25 cellular contexts compared by ENCODE assay signal in the genomic region with DNA sequence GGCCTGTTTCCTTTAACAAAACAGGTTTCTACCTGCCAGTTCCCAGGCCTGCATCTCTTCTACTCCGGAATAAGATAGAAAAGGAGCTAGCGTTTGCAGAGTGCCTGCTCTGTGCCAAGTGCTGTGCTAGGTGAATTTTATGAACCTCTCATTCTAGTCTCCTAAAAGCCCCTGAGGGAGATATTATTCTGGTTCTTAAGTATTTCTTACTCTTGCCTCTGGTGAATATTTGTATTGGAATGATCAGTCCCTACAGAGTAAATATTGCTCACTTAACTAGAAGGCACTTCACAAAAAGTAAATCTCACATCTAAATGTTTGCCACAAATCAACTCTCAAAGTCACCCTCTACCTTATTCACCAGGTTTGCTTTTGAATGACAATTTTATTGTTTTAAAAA.
"Had no signal": no experiment of that assay in that cellular context is flagged by ENCODE, and none has a peak within 500 bp of the region (broad histone marks: within the 10 kb centered on the region; RNA-seq: fewer than 3 reads in every experiment).

No MANE protein-coding gene starts in this region.

- H3K9me3 Mint-ChIP-seq: activated B cell treated with CpG ODN at 0.5 μM for 24 hours; activated naive CD4-positive, alpha-beta T cell treated with anti-CD3 and anti-CD28 coated beads, Interleukin-2, amount 50 U/mL, for 24 hours had no signal

- H3K27ac ChIP-seq: cardiac muscle cell, SJSA1 had no signal

- H3K27ac Mint-ChIP-seq: activated B cell treated with CpG ODN at 0.5 μM for 24 hours; activated naive CD4-positive, alpha-beta T cell treated with anti-CD3 and anti-CD28 coated beads, Interleukin-2, amount 50 U/mL, for 24 hours; brain had no signal

- H3K36me3 Mint-ChIP-seq: activated naive CD4-positive, alpha-beta T cell treated with anti-CD3 and anti-CD28 coated beads, Interleukin-2, amount 50 U/mL, for 24 hours; brain had no signal

- DNase-seq: activated B cell treated with CpG ODN at 0.5 μM for 24 hours; activated CD4-positive, alpha-beta memory T cell treated with anti-CD3 and anti-CD28 coated beads, Interleukin-2, amount 10 ng/mL, durations not matched to agents 7 days and 5 days; activated CD4-positive, alpha-beta T cell treated with anti-CD3 and anti-CD28 coated beads for 1 hour; activated CD4-positive, alpha-beta T cell treated with anti-CD3 and anti-CD28 coated beads, Interleukin-2, amount 10 ng/mL, durations not matched to agents 7 days and 5 days; activated CD8-positive, alpha-beta memory T cell treated with anti-CD3 and anti-CD28 coated beads, Interleukin-2, amount 50 U/mL, for 48 hours; activated effector memory CD4-positive, alpha-beta T cell treated with Interleukin-2 at 50 U/mL for 16 hours; activated naive CD4-positive, alpha-beta T cell; activated T-cell treated with anti-CD3 and anti-CD28 coated beads, Interleukin-2, amount 50 U/mL, for 1 hour; amygdala; KG1; MM.1S; NCI-H1105; NCI-H1436 treated with DMSO at 0.1 percent for 48 hours; NCI-H187; NCI-H2081 treated with DMSO at 0.1 percent for 48 hours; NCI-H446; NCI-H524; SHP77; SW 1271; T-helper 9 cell had no signal

- H3K4me1 Mint-ChIP-seq: activated B cell treated with CpG ODN at 0.5 μM for 24 hours, brain had no signal

- H3K4me3 ChIP-seq: cardiac muscle cell, SJSA1 had no signal

- H3K9me3 ChIP-seq: SJSA1 had no signal

- H3K27me3 ChIP-seq: cardiac muscle cell, SJSA1 had no signal

- ATAC-seq: SK-N-SH treated with all-trans-retinoic acid at 6 μM for 48 hours had no signal

- H3K4me3 Mint-ChIP-seq: activated B cell treated with CpG ODN at 0.5 μM for 24 hours; activated CD4-positive, alpha-beta memory T cell treated with anti-CD3 and anti-CD28 coated beads, Interleukin-2, amount 10 ng/mL, durations not matched to agents 7 days and 5 days; activated CD4-positive, alpha-beta T cell treated with anti-CD3 and anti-CD28 coated beads, Interleukin-2, amount 10 ng/mL, durations not matched to agents 7 days and 5 days; activated naive CD4-positive, alpha-beta T cell treated with anti-CD3 and anti-CD28 coated beads, Interleukin-2, amount 50 U/mL, for 24 hours; brain had no signal

- H3K27me3 Mint-ChIP-seq: activated CD4-positive, alpha-beta memory T cell treated with anti-CD3 and anti-CD28 coated beads, Interleukin-2, amount 10 ng/mL, durations not matched to agents 7 days and 5 days; activated CD4-positive, alpha-beta T cell treated with anti-CD3 and anti-CD28 coated beads, Interleukin-2, amount 10 ng/mL, durations not matched to agents 7 days and 5 days; activated naive CD4-positive, alpha-beta T cell treated with anti-CD3 and anti-CD28 coated beads, Interleukin-2, amount 50 U/mL, for 24 hours had no signal

- H3K36me3 ChIP-seq: cardiac muscle cell, SJSA1 had no signal
